Comparison of ENCODE assay signal across 24 cellular contexts in genomic region chr12:122876724-122877123, GRCh38. TPM values are rescaled to one million over a fixed set of nuclear protein-coding genes. Genes with fewer than 3 reads are reported as not detected.
DNase-seq lines count a peak whose midpoint lies in the region; ATAC-seq, FAIRE-seq and TF ChIP-seq lines count a peak whose summit lies in the region.
"Had no signal": no experiment of that assay in that cellular context is flagged by ENCODE, and none has a peak within 500 bp of the region (broad histone marks: within the 10 kb centered on the region; RNA-seq: fewer than 3 reads in every experiment).

No MANE protein-coding gene starts in this region.

- no peak for TF ChIP-seq CTCF in left ventricle myocardium inferior (IDR thresholded peaks at IDR 0.05; ENCODE audit: borderline replicate concordance)
- no peak for TF ChIP-seq CTCF in right atrium auricular region (IDR thresholded peaks at IDR 0.05)
- TF ChIP-seq CTCF in VCaP (conservative IDR thresholded peaks at IDR 0.05): no peak

- H3K27me3 ChIP-seq in left ventricle myocardium inferior (ENCODE audit: low read depth) (no peaks in the 10 kb centered on the region), right atrium auricular region (no peaks in the 10 kb centered on the region)
- H3K27me3 ChIP-seq: pancreas, upper lobe of right lung had no signal

- no peaks in the 10 kb centered on the region for H3K36me3 ChIP-seq in left ventricle myocardium inferior
- no peaks in the 10 kb centered on the region for H3K36me3 ChIP-seq in right atrium auricular region
- H3K36me3 ChIP-seq: pancreas had no signal

- intact Hi-C loops in left ventricle myocardium inferior (cut with micrococcal nuclease): no loop called here

- H3K4me3 ChIP-seq in left ventricle myocardium inferior: no peak overlapping the region
- H3K4me3 ChIP-seq in right atrium auricular region: no peak overlapping the region
- H3K4me3 ChIP-seq: HAP-1, pancreas, smooth muscle cell, upper lobe of right lung had no signal

- H3K27ac ChIP-seq in left ventricle myocardium inferior (replicated peaks) (peak overlapping the region; percentile 43), right atrium auricular region (no peak overlapping the region), VCaP (peak overlapping the region; percentile 21; the same call in 1 of the 2 replicates)
- H3K27ac ChIP-seq: pancreas, upper lobe of right lung had no signal

- no peak for ATAC-seq in GM21717 (IDR thresholded peaks at IDR 0.05; ENCODE audit: unreplicated experiment)
- ATAC-seq in activated CD4-positive, CD25-positive, alpha-beta regulatory T cell treated with anti-CD3 and anti-CD28 coated beads, Interleukin-2, amount 50 U/mL, for 24 hours: no peak
- ATAC-seq: pancreas, upper lobe of right lung had no signal

- peaks cover 100% of the 10 kb centered on the region for H3K4me1 ChIP-seq in left ventricle myocardium inferior
- H3K4me1 ChIP-seq in right atrium auricular region: peaks cover 0 to 91% of the 10 kb centered on the region in 2 donors

- no peak for FAIRE-seq in urothelium cell line (lab: Jason Lieb, UNC)
- FAIRE-seq: endothelial cell of umbilical vein, G401.6, GM12891, pancreas had no signal

- DNase-seq in left ventricle myocardium inferior: no peak
- no peak for DNase-seq in right atrium auricular region (ENCODE audit: low spot score)
- DNase-seq in left kidney (ENCODE audit: low read depth, low spot score): peak; percentile 60
- DNase-seq in kidney glomerular epithelial cell (lab: John Stamatoyannopoulos, UW): no peak
- no peak for DNase-seq in urothelium cell line (ENCODE audit: low spot score)
- DNase-seq: activated CD4-positive, alpha-beta T cell treated with anti-CD3 and anti-CD28 coated beads for 36 hours; activated CD8-positive, alpha-beta memory T cell treated with anti-CD3 and anti-CD28 coated beads, Interleukin-2, amount 50 U/mL, for 48 hours; activated naive CD8-positive, alpha-beta T cell treated with anti-CD3 and anti-CD28 coated beads, Interleukin-2, amount 10 ng/mL, durations not matched to agents 7 days and 5 days; cerebellar nuclear complex; MV-4-11; NCI-H2171; NCI-H774; SHP77 treated with DMSO at 0.1 percent for 48 hours; stimulated activated naive CD4-positive, alpha-beta T cell; upper lobe of right lung had no signal

- H3K9me3 ChIP-seq in left ventricle myocardium inferior (replicated peaks): no peaks in the 10 kb centered on the region
- no peaks in the 10 kb centered on the region for H3K9me3 ChIP-seq in right atrium auricular region
- H3K9me3 ChIP-seq: HAP-1, pancreas, upper lobe of right lung had no signal

RNA-seq across cellular contexts. Expression of gene VPS37B, which starts 19.2 kb away (rescaled TPM):
- total RNA-seq in left ventricle myocardium inferior: 13.3 TPM
- 10 to 100 TPM; 28.5 to 41.1 TPM for total RNA-seq in right atrium auricular region

RNA-seq across cellular contexts. Expression of gene HIP1R, which starts 41.5 kb away (rescaled TPM):
- 11.2 TPM for total RNA-seq in left ventricle myocardium inferior
- 10 to 100 TPM; 32.4 to 43.8 TPM for total RNA-seq in right atrium auricular region

Comparison
In these comparisons a context has a peak if more than half of its experiments do, and no peak if none do; other contexts are left out.
1. H3K27ac ChIP-seq: peak in left ventricle myocardium inferior (single experiment) and VCaP (single experiment); none in right atrium auricular region (0 of 2).